8 cellular contexts compared by ENCODE assay signal in the genomic region with DNA sequence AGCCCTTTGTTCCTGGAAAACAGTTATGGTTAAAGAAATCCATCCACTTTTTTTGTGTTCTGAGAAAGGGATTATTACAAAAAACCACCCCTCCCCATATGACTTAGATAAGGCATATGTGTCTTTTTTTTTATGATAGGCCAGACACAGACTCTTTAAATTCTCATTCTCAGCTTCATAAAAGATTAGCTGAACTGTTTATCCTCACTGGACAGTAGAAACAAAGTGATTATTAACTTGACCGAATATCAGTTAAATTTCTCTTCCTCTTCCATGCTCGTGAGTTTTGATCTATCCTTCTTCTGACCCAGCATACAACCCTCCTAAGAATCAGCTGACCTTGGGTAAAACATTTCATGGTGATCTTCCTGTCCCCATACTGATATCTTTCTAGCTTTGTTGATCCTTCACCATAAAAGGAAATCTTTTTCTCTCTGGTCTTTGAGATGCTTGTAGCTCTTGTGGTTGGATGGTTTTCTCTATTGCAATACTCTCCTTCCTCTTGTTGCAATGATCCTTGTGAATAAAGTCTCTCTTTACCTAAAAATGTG. TPM values are rescaled to one million over a fixed set of nuclear protein-coding genes. Genes with fewer than 3 reads are reported as not detected.
DNase-seq lines count a peak whose midpoint lies in the region; ATAC-seq, FAIRE-seq and TF ChIP-seq lines count a peak whose summit lies in the region.

No MANE protein-coding gene starts in this region.

- H3K4me1 ChIP-seq in kidney (ENCODE audit: control insufficient read depth in 1 of 2, insufficient read depth in 1 of 2, low read depth in 1 of 2, low read length in 2 of 2) (peaks cover 0 to 3% of the 10 kb centered on the region in 2 donors), aorta (ENCODE audit: control insufficient read depth in 1 of 2, insufficient read depth in 2 of 2, low read length in 2 of 2) (no peaks in the 10 kb centered on the region)

- ATAC-seq in GM19395 (IDR thresholded peaks at IDR 0.05; ENCODE audit: unreplicated experiment): peak; percentile 55
- peak; percentile 53 for ATAC-seq in HG03442 (IDR thresholded peaks at IDR 0.05; ENCODE audit: unreplicated experiment)
- ATAC-seq in aorta (ENCODE audit: low FRiP score): no peak

- peak overlapping the region; percentile 51 to 88 for H3K27ac ChIP-seq in kidney (ENCODE audit: low read depth in 2 of 2, low read length in 2 of 2)
- no peak overlapping the region for H3K27ac ChIP-seq in aorta (ENCODE audit: low read depth in 1 of 2, low read length in 2 of 2)

- 74 to 75% methylated on average over 2 of the region's 2 CpGs for WGBS in aorta, 2 donors

- H3K4me3 ChIP-seq in kidney (ENCODE audit: low read length in 2 of 2): peak overlapping the region; percentile 46 to 53
- no peak overlapping the region for H3K4me3 ChIP-seq in aorta (ENCODE audit: low read length in 2 of 2)

- H3K36me3 ChIP-seq in kidney (ENCODE audit: control insufficient read depth in 1 of 2, insufficient read depth in 2 of 2, low read length in 2 of 2) (no peaks in the 10 kb centered on the region), aorta (ENCODE audit: control insufficient read depth in 1 of 2, insufficient read depth in 2 of 2, low read length in 1 of 2) (no peaks in the 10 kb centered on the region)

- TF ChIP-seq CTCF in kidney (IDR thresholded peaks at IDR 0.05; ENCODE audit: borderline replicate concordance, extremely low read depth, insufficient read depth): no peak

- peaks cover 0 to 5% of the 10 kb centered on the region in 2 donors for H3K27me3 ChIP-seq in aorta (ENCODE audit: control insufficient read depth in 1 of 2, insufficient read depth in 2 of 2, low read length in 1 of 2)

- intact Hi-C loops in kidney (cut with DNase I) (no loop called here), aorta (cut with DNase I) (no loop called here)

- DNase-seq in CMK (ENCODE audit: low read depth): peak; percentile 50
- no peak for DNase-seq in kidney
- no peak for DNase-seq in NCI-H446 treated with DMSO at 0.1 percent for 48 hours (lab: John Stamatoyannopoulos, UW)
- DNase-seq in NCI-H524 treated with DMSO at 0.1 percent for 48 hours (lab: John Stamatoyannopoulos, UW): no peak
- DNase-seq in RCC 7860 (ENCODE audit: low spot score): no peak
- DNase-seq in aorta: no peak

- FAIRE-seq in kidney (lab: Jason Lieb, UNC) (no peak), RCC 7860 (lab: Jason Lieb, UNC) (no peak)

- no peak overlapping the region for H3K9ac ChIP-seq in kidney (ENCODE audit: low read length in 2 of 2)

- no peaks in the 10 kb centered on the region for H3K9me3 ChIP-seq in kidney (ENCODE audit: control insufficient read depth in 1 of 2, low read length in 2 of 2)
- H3K9me3 ChIP-seq in aorta (ENCODE audit: control insufficient read depth, low read length): no peaks in the 10 kb centered on the region

RNA-seq across cellular contexts. Expression of a gene that starts 26.2 kb away (rescaled TPM):
- total RNA-seq in kidney (0.19 TPM), aorta (under 1 TPM in 1 of 2 donors, not detected in 1; 0.10 TPM)
- polyA plus RNA-seq in kidney (ENCODE audit: insufficient read depth, low read depth, low replicate concordance) (not detected), aorta (not detected)

RNA-seq across cellular contexts. Expression of a gene that starts 37.3 kb away (rescaled TPM):
- not detected for total RNA-seq in kidney
- not detected for polyA plus RNA-seq in kidney (ENCODE audit: insufficient read depth, low read depth, low replicate concordance)
- total RNA-seq in aorta: not detected
- not detected for polyA plus RNA-seq in aorta

RNA-seq across cellular contexts. Expression of a gene that starts 53.9 kb away (rescaled TPM):
- total RNA-seq in kidney (0.25 TPM), aorta (under 1 TPM in 1 of 2 donors, not detected in 1; 0.26 TPM)
- polyA plus RNA-seq in kidney (ENCODE audit: insufficient read depth, low read depth, low replicate concordance) (not detected), aorta (not detected)

Comparison
In these comparisons a context has a peak if more than half of its experiments do, and no peak if none do; other contexts are left out.
1. H3K27ac ChIP-seq: peak in kidney (2 of 2); none in aorta (0 of 2).
2. H3K4me3 ChIP-seq: peak in kidney (2 of 2); none in aorta (0 of 2).